Comparison of ENCODE assay signal across 1 cellular context in genomic region chr19:48364564-48365363, GRCh38.
TF ChIP-seq lines count a peak whose summit lies in the region.

No MANE protein-coding gene starts in this region.

TF ChIP-seq in HepG2, 621 proteins besides CTCF, POLR2A, EP300 and RAD21:
- TF ChIP-seq TARDBP (CRISPR knock-in tag; IDR thresholded peaks at IDR 0.05) (0 out of 2 replicates have a peak, but pooled peaks have one; percentile 7), ZNF335 (CRISPR knock-in tag; IDR thresholded peaks at IDR 0.05) (no peak), CHCHD3 (CRISPR knock-in tag; IDR thresholded peaks at IDR 0.05) (no peak), THAP7 (CRISPR knock-in tag; IDR thresholded peaks at IDR 0.05) (0 out of 2 replicates have a peak, but pooled peaks have one; percentile 47)
